21 cellular contexts compared by ENCODE assay signal in the genomic region with DNA sequence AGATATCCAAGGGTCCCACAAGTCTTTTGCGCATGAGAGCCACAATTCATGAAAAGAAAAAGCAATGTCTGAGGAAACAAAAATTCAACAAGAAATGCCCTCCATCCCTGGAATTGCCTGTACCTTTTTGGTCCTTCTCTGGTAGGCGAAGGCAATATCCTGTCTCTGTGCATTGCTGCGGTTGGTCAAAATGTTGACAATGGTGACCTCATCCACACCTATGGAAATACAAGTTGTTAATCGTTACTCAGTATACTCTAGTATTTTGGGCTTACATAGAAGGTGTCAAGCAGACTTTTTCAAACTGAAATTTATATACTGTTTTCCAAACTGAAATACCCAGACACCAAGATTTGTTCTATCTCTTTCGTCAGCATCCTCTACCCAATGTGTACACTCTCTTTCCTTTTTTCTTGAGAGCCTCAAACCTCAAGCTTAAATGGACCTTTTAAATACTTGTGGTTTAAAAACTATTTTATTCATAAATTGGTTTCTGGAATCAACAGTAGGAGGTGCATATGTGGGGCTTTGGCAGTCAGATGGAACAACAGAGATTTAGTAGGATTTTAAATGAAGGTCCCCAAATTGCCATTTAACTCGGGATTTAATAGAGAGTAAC. TPM values are rescaled to one million over a fixed set of nuclear protein-coding genes. Genes with fewer than 3 reads are reported as not detected.
DNase-seq lines count a peak whose midpoint lies in the region; ATAC-seq and TF ChIP-seq lines count a peak whose summit lies in the region.
"Had no signal": no experiment of that assay in that cellular context is flagged by ENCODE, and none has a peak within 500 bp of the region (broad histone marks: within the 10 kb centered on the region; RNA-seq: fewer than 3 reads in every experiment).

No MANE protein-coding gene starts in this region.

- no peak for DNase-seq in activated naive CD8-positive, alpha-beta T cell treated with anti-CD3 and anti-CD28 coated beads, Interleukin-2, amount 50 U/mL, for 24 hours
- DNase-seq in activated naive CD8-positive, alpha-beta T cell treated with anti-CD3 and anti-CD28 coated beads for 36 hours: no peak
- DNase-seq in RWPE1 (ENCODE audit: low spot score): no peak
- no peak for DNase-seq in glutamatergic neuron
- no peak for DNase-seq in thoracic aorta (ENCODE audit: low spot score)
- no peak for DNase-seq in adrenal gland
- no peak for DNase-seq in NCI-H2171 treated with DMSO at 0.1 percent for 48 hours (lab: John Stamatoyannopoulos, UW)
- DNase-seq in G401 (ENCODE audit: low spot score): no peak
- DNase-seq: activated CD4-positive, alpha-beta T cell treated with anti-CD3 and anti-CD28 coated beads, Interleukin-2, amount 10 ng/mL, durations not matched to agents 7 days and 5 days; activated T-cell treated with anti-CD3 and anti-CD28 coated beads, Interleukin-2, amount 50 U/mL, for 1 hour; caudate nucleus; esophagus squamous epithelium; GF-D8; kidney; NCI-H2029; NCI-H526 treated with DMSO at 0.1 percent for 48 hours; stimulated activated CD4-positive, alpha-beta T cell treated with anti-CD3 and anti-CD28 coated beads, Interleukin-12 subunit alpha, Interleukin-12 subunit beta, amount 100 ng/mL, for 4 hours; upper lobe of right lung had no signal

- no peak for ATAC-seq in activated naive CD8-positive, alpha-beta T cell treated with anti-CD3 and anti-CD28 coated beads, Interleukin-2, amount 50 U/mL, for 24 hours
- ATAC-seq in thoracic aorta (ENCODE audit: insufficient number of reproducible peaks, low FRiP score, low read depth): no peak
- ATAC-seq: natural killer cell treated with Interleukin-12 subunit alpha and Interleukin-12 subunit beta and Interleukin-15 and Interleukin-18, amount 100 ng/mL, for 72 hours had no signal

- in situ Hi-C loops in G401 (cut with HindIII; ENCODE audit: low sequenced_read_pairs): no loop called here

- peak overlapping the region; percentile 71 for H3K27ac ChIP-seq in RWPE1
- peak overlapping the region; percentile 60 to 72 for H3K27ac ChIP-seq in thoracic aorta
- H3K27ac ChIP-seq in adrenal gland: peak overlapping the region in 1 of 5 donors; percentile 54
- H3K27ac ChIP-seq: prostate gland, upper lobe of right lung had no signal

- WGBS in adrenal gland, 4 donors: 92 to 94% (median 93%) methylated on average over 6 of the region's 6 CpGs

- no peak for TF ChIP-seq POLR2A in adrenal gland (IDR thresholded peaks at IDR 0.05)

- H3K9me3 Mint-ChIP-seq in activated naive CD8-positive, alpha-beta T cell treated with anti-CD3 and anti-CD28 coated beads, Interleukin-2, amount 50 U/mL, for 24 hours: no peaks in the 10 kb centered on the region
- H3K9me3 Mint-ChIP-seq in activated naive CD8-positive, alpha-beta T cell treated with anti-CD3 and anti-CD28 coated beads for 36 hours: no peaks in the 10 kb centered on the region
- peaks cover 7% of the 10 kb centered on the region for H3K9me3 Mint-ChIP-seq in glutamatergic neuron (ENCODE audit: unreplicated experiment)
- H3K9me3 Mint-ChIP-seq: activated CD4-positive, alpha-beta T cell treated with anti-CD3 and anti-CD28 coated beads, Interleukin-2, amount 10 ng/mL, durations not matched to agents 7 days and 5 days; activated naive CD4-positive, alpha-beta T cell treated with anti-CD3 and anti-CD28 coated beads, Interleukin-2, amount 50 U/mL, for 24 hours; natural killer cell treated with Interleukin-12 subunit alpha and Interleukin-12 subunit beta and Interleukin-15 and Interleukin-18, amount 100 ng/mL, for 72 hours had no signal

- no peaks in the 10 kb centered on the region for H3K27me3 Mint-ChIP-seq in activated naive CD8-positive, alpha-beta T cell treated with anti-CD3 and anti-CD28 coated beads, Interleukin-2, amount 50 U/mL, for 24 hours
- no peaks in the 10 kb centered on the region for H3K27me3 Mint-ChIP-seq in activated naive CD8-positive, alpha-beta T cell treated with anti-CD3 and anti-CD28 coated beads for 36 hours
- peaks cover 5% of the 10 kb centered on the region for H3K27me3 Mint-ChIP-seq in glutamatergic neuron (ENCODE audit: unreplicated experiment)
- H3K27me3 Mint-ChIP-seq: activated CD4-positive, alpha-beta T cell treated with anti-CD3 and anti-CD28 coated beads, Interleukin-2, amount 10 ng/mL, durations not matched to agents 7 days and 5 days; activated naive CD4-positive, alpha-beta T cell treated with anti-CD3 and anti-CD28 coated beads, Interleukin-2, amount 50 U/mL, for 24 hours; natural killer cell treated with Interleukin-12 subunit alpha and Interleukin-12 subunit beta and Interleukin-15 and Interleukin-18, amount 100 ng/mL, for 72 hours had no signal

- no peak overlapping the region for H3K4me3 Mint-ChIP-seq in activated naive CD8-positive, alpha-beta T cell treated with anti-CD3 and anti-CD28 coated beads, Interleukin-2, amount 50 U/mL, for 24 hours
- H3K4me3 Mint-ChIP-seq in activated naive CD8-positive, alpha-beta T cell treated with anti-CD3 and anti-CD28 coated beads for 36 hours: no peak overlapping the region
- no peak overlapping the region for H3K4me3 Mint-ChIP-seq in glutamatergic neuron (ENCODE audit: unreplicated experiment)
- H3K4me3 Mint-ChIP-seq: activated CD4-positive, alpha-beta T cell treated with anti-CD3 and anti-CD28 coated beads, Interleukin-2, amount 10 ng/mL, durations not matched to agents 7 days and 5 days; activated naive CD4-positive, alpha-beta T cell treated with anti-CD3 and anti-CD28 coated beads, Interleukin-2, amount 50 U/mL, for 24 hours; natural killer cell treated with Interleukin-12 subunit alpha and Interleukin-12 subunit beta and Interleukin-15 and Interleukin-18, amount 100 ng/mL, for 72 hours had no signal

- peaks cover 18% of the 10 kb centered on the region for H3K4me1 Mint-ChIP-seq in activated naive CD8-positive, alpha-beta T cell treated with anti-CD3 and anti-CD28 coated beads, Interleukin-2, amount 50 U/mL, for 24 hours
- peaks cover 3% of the 10 kb centered on the region for H3K4me1 Mint-ChIP-seq in activated naive CD8-positive, alpha-beta T cell treated with anti-CD3 and anti-CD28 coated beads for 36 hours
- peaks cover 21% of the 10 kb centered on the region for H3K4me1 Mint-ChIP-seq in glutamatergic neuron (ENCODE audit: low read depth, unreplicated experiment)

- H3K4me3 ChIP-seq in thoracic aorta (no peak overlapping the region), adrenal gland (no peak overlapping the region)
- H3K4me3 ChIP-seq: esophagus squamous epithelium, prostate gland, upper lobe of right lung had no signal

- TF ChIP-seq CTCF in RWPE1 (conservative IDR thresholded peaks at IDR 0.05; ENCODE audit: low read depth) (no peak), glutamatergic neuron (IDR thresholded peaks at IDR 0.05; ENCODE audit: partially characterized antibody, unreplicated experiment) (no peak), thoracic aorta (IDR thresholded peaks at IDR 0.05) (no peak), adrenal gland (IDR thresholded peaks at IDR 0.05) (no peak)

- H3K27me3 ChIP-seq in thoracic aorta (replicated peaks; ENCODE audit: insufficient read depth) (no peaks in the 10 kb centered on the region), adrenal gland (no peaks in the 10 kb centered on the region)
- H3K27me3 ChIP-seq: esophagus squamous epithelium, upper lobe of right lung had no signal

- H3K4me1 ChIP-seq in thoracic aorta (ENCODE audit: control insufficient read depth in 1 of 2, low read depth in 2 of 2) (peaks cover 41 to 66% of the 10 kb centered on the region in 2 donors), adrenal gland (replicated peaks in 1 of 2) (peaks cover 3 to 26% of the 10 kb centered on the region in 2 donors)
- H3K4me1 ChIP-seq: prostate gland had no signal

- POLR2A ChIA-PET in RWPE1 (lab: Yijun Ruan, JAX; ENCODE audit: low non-redundant PET): interaction anchor here (0.6 kb wide), 1 partner anchor 462 kb away, joined by 3 read pairs; no protein-coding TSS in a partner anchor

- peak overlapping the region; percentile 19 for H3K27ac Mint-ChIP-seq in activated naive CD8-positive, alpha-beta T cell treated with anti-CD3 and anti-CD28 coated beads, Interleukin-2, amount 50 U/mL, for 24 hours
- H3K27ac Mint-ChIP-seq in activated naive CD8-positive, alpha-beta T cell treated with anti-CD3 and anti-CD28 coated beads for 36 hours: no peak overlapping the region
- peak overlapping the region; percentile 62 for H3K27ac Mint-ChIP-seq in glutamatergic neuron (ENCODE audit: unreplicated experiment)
- H3K27ac Mint-ChIP-seq: activated naive CD4-positive, alpha-beta T cell treated with anti-CD3 and anti-CD28 coated beads, Interleukin-2, amount 50 U/mL, for 24 hours; natural killer cell treated with Interleukin-12 subunit alpha and Interleukin-12 subunit beta and Interleukin-15 and Interleukin-18, amount 100 ng/mL, for 72 hours had no signal

- H3K9me3 ChIP-seq in thoracic aorta (no peaks in the 10 kb centered on the region), adrenal gland (replicated peaks in 1 of 3) (no peaks in the 10 kb centered on the region)
- H3K9me3 ChIP-seq: esophagus squamous epithelium, prostate gland, upper lobe of right lung had no signal

- H3K36me3 ChIP-seq in thoracic aorta (peaks cover 14% of the 10 kb centered on the region), adrenal gland (replicated peaks in 1 of 2) (peaks cover 0 to 38% of the 10 kb centered on the region in 2 donors)

- intact Hi-C loops in adrenal gland (cut with DNase I): loop anchor here in 1 of 2 donors (5.0 kb wide), 1 partner anchor 83 kb away; no protein-coding TSS in a partner anchor

- H3K36me3 Mint-ChIP-seq in activated naive CD8-positive, alpha-beta T cell treated with anti-CD3 and anti-CD28 coated beads, Interleukin-2, amount 50 U/mL, for 24 hours (ENCODE audit: low read depth): peaks cover 28% of the 10 kb centered on the region
- H3K36me3 Mint-ChIP-seq in activated naive CD8-positive, alpha-beta T cell treated with anti-CD3 and anti-CD28 coated beads for 36 hours: peaks cover 4% of the 10 kb centered on the region
- H3K36me3 Mint-ChIP-seq in glutamatergic neuron (ENCODE audit: unreplicated experiment): peaks cover 8% of the 10 kb centered on the region
- H3K36me3 Mint-ChIP-seq: natural killer cell treated with Interleukin-12 subunit alpha and Interleukin-12 subunit beta and Interleukin-15 and Interleukin-18, amount 100 ng/mL, for 72 hours had no signal

- CTCF ChIA-PET in RWPE1 (lab: Yijun Ruan, JAX): interaction anchor here (0.6 to 2.2 kb wide), 2 partner anchors 38 to 80 kb away, joined by 4 to 6 read pairs; no protein-coding TSS in a partner anchor

RNA-seq across cellular contexts. Expression of a gene that starts 33.4 kb away (rescaled TPM):
- 10 to 100 TPM; 44.0 to 44.8 TPM for total RNA-seq in activated naive CD8-positive, alpha-beta T cell treated with anti-CD3 and anti-CD28 coated beads for 36 hours
- total RNA-seq in glutamatergic neuron (ENCODE audit: unreplicated experiment) (925 TPM), thoracic aorta (100 to 1,000 TPM; 752 to 812 TPM), adrenal gland (100 to 1,000 TPM; 335 to 733 (median 482) TPM)
- 1,000 to 10,000 TPM in 1 of 3 donors, 100 to 1,000 TPM in 2; 314 to 1,002 (median 476) TPM for polyA plus RNA-seq in adrenal gland
- total RNA-seq in G401 (2014; rRNA removed; shearing (Covaris generic)): 851 and 1,039 TPM in 2 replicates

Comparison
In these comparisons a context has a peak if more than half of its experiments do, and no peak if none do; other contexts are left out.
1. RNA of a gene that starts 33.4 kb away (total RNA-seq): 851 to 1,039 TPM in G401, 925 TPM in glutamatergic neuron (single experiment), 752 to 812 TPM in thoracic aorta and 335 to 733 TPM in adrenal gland; 44.0 to 44.8 TPM in activated naive CD8-positive, alpha-beta T cell treated with anti-CD3 and anti-CD28 coated beads for 36 hours; every median in the first group is over 4 times any median in the second.